2 cellular contexts compared by ENCODE assay signal in the genomic region with DNA sequence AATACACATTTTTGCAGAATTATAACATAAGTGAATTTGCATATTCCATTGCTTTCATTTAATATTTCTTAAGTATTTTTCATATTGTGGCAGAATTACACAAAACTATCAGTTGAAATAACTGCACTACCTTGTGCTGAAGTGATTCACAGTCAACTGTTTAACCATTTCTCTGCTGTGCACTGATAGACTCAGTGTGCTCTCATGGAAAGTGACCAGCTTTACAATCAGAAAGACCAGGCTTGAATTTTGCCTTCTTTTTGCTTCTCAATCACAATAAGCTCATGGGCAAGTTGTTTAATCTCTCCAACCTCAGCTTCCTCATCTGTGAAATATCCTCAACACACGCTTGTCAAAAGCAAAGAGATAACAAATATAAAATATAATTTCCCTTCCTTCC.
A peak's percentile ranks its signal among the peaks of the same experiment; 100 is the strongest.
TF ChIP-seq lines count a peak whose summit lies in the region.

No MANE protein-coding gene starts in this region.

TF ChIP-seq in HepG2, 621 proteins besides CTCF, POLR2A, EP300 and RAD21:
- peak; percentile 72; the same call in 1 of the 2 replicates for TF ChIP-seq ZNF652 (CRISPR knock-in tag; IDR thresholded peaks at IDR 0.05; ENCODE audit: borderline replicate concordance, low read depth)
- TF ChIP-seq, protein P1, sequence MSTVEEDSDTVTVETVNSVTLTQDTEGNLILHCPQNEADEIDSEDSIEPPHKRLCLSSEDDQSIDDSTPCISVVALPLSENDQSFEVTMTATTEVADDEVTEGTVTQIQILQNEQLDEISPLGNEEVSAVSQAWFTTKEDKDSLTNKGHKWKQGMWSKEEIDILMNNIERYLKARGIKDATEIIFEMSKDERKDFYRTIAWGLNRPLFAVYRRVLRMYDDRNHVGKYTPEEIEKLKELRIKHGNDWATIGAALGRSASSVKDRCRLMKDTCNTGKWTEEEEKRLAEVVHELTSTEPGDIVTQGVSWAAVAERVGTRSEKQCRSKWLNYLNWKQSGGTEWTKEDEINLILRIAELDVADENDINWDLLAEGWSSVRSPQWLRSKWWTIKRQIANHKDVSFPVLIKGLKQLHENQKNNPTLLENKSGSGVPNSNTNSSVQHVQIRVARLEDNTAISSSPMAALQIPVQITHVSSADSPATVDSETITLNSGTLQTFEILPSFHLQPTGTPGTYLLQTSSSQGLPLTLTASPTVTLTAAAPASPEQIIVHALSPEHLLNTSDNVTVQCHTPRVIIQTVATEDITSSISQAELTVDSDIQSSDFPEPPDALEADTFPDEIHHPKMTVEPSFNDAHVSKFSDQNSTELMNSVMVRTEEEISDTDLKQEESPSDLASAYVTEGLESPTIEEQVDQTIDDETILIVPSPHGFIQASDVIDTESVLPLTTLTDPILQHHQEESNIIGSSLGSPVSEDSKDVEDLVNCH (CRISPR knock-in tag; IDR thresholded peaks at IDR 0.05), result no peak
- TF ChIP-seq CBX2 (IDR thresholded peaks at IDR 0.05; ENCODE audit: low read depth, low read length), result no peak
- TF ChIP-seq CBX2 (CRISPR knock-in tag; IDR thresholded peaks at IDR 0.05; ENCODE audit: low read depth), result no peak

TF ChIP-seq in K562, 482 proteins besides CTCF, POLR2A, EP300 and RAD21:
- TF ChIP-seq ZKSCAN8 (CRISPR knock-in tag; IDR thresholded peaks at IDR 0.05) (no peak), ZNF12 (CRISPR knock-in tag; IDR thresholded peaks at IDR 0.05) (no peak), CBFA2T3 (IDR thresholded peaks at IDR 0.05) (peak; percentile 46; the same call in 1 of the 2 replicates), ZNF507 (tag; conservative IDR thresholded peaks at IDR 0.05) (no peak), CBFA2T2 (conservative IDR thresholded peaks at IDR 0.05) (0 out of 2 replicates have a peak, but pooled peaks have one; percentile 10), TEAD4 (IDR thresholded peaks at IDR 0.05; ENCODE audit: low read length) (0 out of 2 replicates have a peak, but pooled peaks have one; percentile 13), TEAD4 (CRISPR knock-in tag; IDR thresholded peaks at IDR 0.05; ENCODE audit: borderline replicate concordance) (no peak), TCF3 (CRISPR knock-in tag; IDR thresholded peaks at IDR 0.05) (peak; percentile 26; the same call in 1 of the 2 replicates), ETV1 (tag; conservative IDR thresholded peaks at IDR 0.05; ENCODE audit: low read depth) (no peak), FUS (optimal IDR thresholded peaks at IDR 0.05; ENCODE audit: low read depth, low read length) (no peak), SRSF3 (IDR thresholded peaks at IDR 0.05; ENCODE audit: insufficient read depth, low read length) (no peak)
- TF ChIP-seq, protein P2, sequence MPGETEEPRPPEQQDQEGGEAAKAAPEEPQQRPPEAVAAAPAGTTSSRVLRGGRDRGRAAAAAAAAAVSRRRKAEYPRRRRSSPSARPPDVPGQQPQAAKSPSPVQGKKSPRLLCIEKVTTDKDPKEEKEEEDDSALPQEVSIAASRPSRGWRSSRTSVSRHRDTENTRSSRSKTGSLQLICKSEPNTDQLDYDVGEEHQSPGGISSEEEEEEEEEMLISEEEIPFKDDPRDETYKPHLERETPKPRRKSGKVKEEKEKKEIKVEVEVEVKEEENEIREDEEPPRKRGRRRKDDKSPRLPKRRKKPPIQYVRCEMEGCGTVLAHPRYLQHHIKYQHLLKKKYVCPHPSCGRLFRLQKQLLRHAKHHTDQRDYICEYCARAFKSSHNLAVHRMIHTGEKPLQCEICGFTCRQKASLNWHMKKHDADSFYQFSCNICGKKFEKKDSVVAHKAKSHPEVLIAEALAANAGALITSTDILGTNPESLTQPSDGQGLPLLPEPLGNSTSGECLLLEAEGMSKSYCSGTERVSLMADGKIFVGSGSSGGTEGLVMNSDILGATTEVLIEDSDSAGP (CRISPR knock-in tag; IDR thresholded peaks at IDR 0.05), result no peak
